ENCODE assay signal across 8 cellular contexts in the genomic region with DNA sequence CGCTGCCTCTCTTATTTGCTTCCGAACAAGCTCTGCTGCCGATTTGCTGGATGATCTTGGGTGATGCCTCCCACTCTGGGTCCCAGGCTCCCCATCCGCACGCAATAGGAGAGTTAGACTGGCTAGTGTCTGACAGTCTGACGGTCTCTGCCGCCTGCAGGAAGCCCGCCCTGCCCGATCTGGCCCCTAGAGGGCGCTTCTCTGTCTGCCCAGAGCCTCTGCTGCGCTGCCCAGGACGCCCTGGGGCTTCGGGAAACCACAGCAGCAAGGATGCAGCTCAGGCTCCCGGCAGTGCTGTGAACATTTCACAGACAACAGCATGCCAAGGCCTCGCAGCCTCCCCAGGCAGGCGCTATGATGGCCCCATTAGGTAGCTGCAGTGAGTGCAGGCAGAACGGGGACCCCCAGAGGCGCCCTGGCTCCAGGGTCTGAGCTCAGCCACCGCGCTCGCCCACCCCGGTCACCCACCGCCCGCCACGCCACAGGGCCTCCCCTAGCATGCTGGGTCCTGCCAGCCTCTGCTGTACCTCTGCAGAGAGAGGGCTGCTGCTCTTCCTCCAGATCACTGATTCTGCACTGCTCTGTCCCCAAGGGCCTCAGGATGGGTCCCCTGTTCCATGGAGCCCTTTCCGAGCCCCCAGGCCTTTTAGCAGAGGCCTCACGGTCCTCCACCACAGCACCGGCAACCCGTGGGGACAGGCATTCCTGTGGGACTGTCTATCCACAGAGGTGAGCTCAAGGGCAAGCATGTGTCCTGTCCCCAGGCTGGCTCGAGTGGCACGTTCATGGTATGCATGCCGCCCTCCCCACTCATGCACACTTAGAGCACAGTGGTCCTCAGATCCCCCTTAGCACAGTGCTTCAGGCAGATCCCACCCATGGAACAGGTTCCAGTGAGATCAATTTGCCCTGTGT. TPM values are rescaled to one million over a fixed set of nuclear protein-coding genes. Genes with fewer than 3 reads are reported as not detected.
DNase-seq lines count a peak whose midpoint lies in the region; ATAC-seq, FAIRE-seq and TF ChIP-seq lines count a peak whose summit lies in the region.

No MANE protein-coding gene starts in this region.

- 28% methylated on average over 2 of the region's 32 CpGs for WGBS in A549 (ENCODE audit: missing lambda C conversion rate)

- no peak overlapping the region for H3K4me3 ChIP-seq in A549

- ATAC-seq in A549 (peak; percentile 59 to 84), GM21447 (IDR thresholded peaks at IDR 0.05; ENCODE audit: unreplicated experiment) (no peak)

- H3K27ac ChIP-seq in A549, result no peak overlapping the region

- no peak for FAIRE-seq in A549 (lab: Jason Lieb, UNC)

- no peak for TF ChIP-seq EP300 in A549 (IDR thresholded peaks at IDR 0.05)

- CTCF ChIA-PET in A549 (lab: Yijun Ruan, JAX), result interaction anchor here (0.6 to 3.0 kb wide), 55 partner anchors 9 to 334 kb away, joined by 3 to 36 read pairs (median 4); partner anchors contain the start of gene MAFF

- POLR2A ChIA-PET in A549 (lab: Yijun Ruan, JAX), result interaction anchor here (0.6 to 1.0 kb wide), 2 partner anchors 50 to 58 kb away, joined by 3 read pairs; partner anchors contain the start of gene PICK1

- DNase-seq in A549 (ENCODE audit: low read depth in 1 of 2, low spot score in 1 of 2) (peak; percentile 67 to 82), GM19238 (ENCODE audit: insufficient read length, low spot score) (peak; percentile 90), NCI-H510A (lab: John Stamatoyannopoulos, UW) (peak; percentile 26), cerebellum (ENCODE audit: low spot score) (peak; percentile 87), left kidney (ENCODE audit: low read depth, low spot score) (peak; percentile 88)
- DNase-seq in activated CD4-positive, alpha-beta T cell treated with anti-CD3 and anti-CD28 coated beads for 48 hours, result peak; percentile 86
- peak; percentile 47 for DNase-seq in stimulated activated CD4-positive, alpha-beta T cell treated with anti-CD3 and anti-CD28 coated beads, Interleukin-2, amount 100 ng/mL, for 4 hours (ENCODE audit: low read depth)

- no peaks in the 10 kb centered on the region for H3K9me3 ChIP-seq in A549

- TF ChIP-seq CTCF in A549 (IDR thresholded peaks at IDR 0.05), result peak; percentile 72

- no peak overlapping the region for H3K4me2 ChIP-seq in A549

- no peak for TF ChIP-seq POLR2A in A549 (IDR thresholded peaks at IDR 0.05; ENCODE audit: low read length)

- peaks cover 27% of the 10 kb centered on the region for H3K4me1 ChIP-seq in A549

- peak; percentile 63 to 66 for TF ChIP-seq RAD21 in A549 (conservative IDR thresholded peaks at IDR 0.05 in 1 of 2, IDR thresholded peaks at IDR 0.05 in 1 of 2)

TF ChIP-seq in A549, 52 proteins besides CTCF, POLR2A, EP300 and RAD21:
- TF ChIP-seq FOXS1 (CRISPR knock-in tag; IDR thresholded peaks at IDR 0.05) (no peak), SMC3 (IDR thresholded peaks at IDR 0.05) (peak; percentile 62)

RNA-seq across cellular contexts. Expression of gene BAIAP2L2, which starts 4.3 kb away (rescaled TPM):
- polyA plus RNA-seq in A549 (2011; rRNA removed), result 2.9 and 3.5 TPM in 2 replicates
- polyA plus RNA-seq in A549 (2012; cell fraction: cytosol; rRNA removed), result 7.0 and 7.6 TPM in 2 replicates
- 40.4 and 54.9 TPM in 2 replicates for polyA plus RNA-seq in A549 (2012; cell fraction: nucleus; rRNA removed)
- 4.3 to 4.7 TPM (median 4.5 TPM) in 3 replicates for polyA plus RNA-seq in A549 (2017; fragmentation: RNase III; extraction: RNeasy Plus Mini Kit Qiagen cat#74134 plus additional on column Dnase treatment)
- 1.4 and 2.2 TPM in 2 replicates for polyA minus RNA-seq in A549 (2011; rRNA and poly(A)+ RNA removed)
- not detected for total RNA-seq in cerebellum

RNA-seq across cellular contexts. Expression of gene SLC16A8, which starts 30.8 kb away (rescaled TPM):
- not detected in 2 replicates for polyA plus RNA-seq in A549 (2011; rRNA removed)
- polyA plus RNA-seq in A549 (2012; cell fraction: cytosol; rRNA removed), result not detected in 2 replicates
- polyA plus RNA-seq in A549 (2012; cell fraction: nucleus; rRNA removed), result not detected in 2 replicates
- not detected in 3 replicates for polyA plus RNA-seq in A549 (2017; fragmentation: RNase III; extraction: RNeasy Plus Mini Kit Qiagen cat#74134 plus additional on column Dnase treatment)
- polyA minus RNA-seq in A549 (2011; rRNA and poly(A)+ RNA removed), result not detected in 2 replicates
- total RNA-seq in cerebellum, result 1.1 TPM

RNA-seq across cellular contexts. Expression of gene PICK1, which starts 57.5 kb away (rescaled TPM):
- 12.9 and 17.8 TPM in 2 replicates for polyA plus RNA-seq in A549 (2011; rRNA removed)
- polyA plus RNA-seq in A549 (2012; cell fraction: cytosol; rRNA removed), result 14.6 and 15.3 TPM in 2 replicates
- polyA plus RNA-seq in A549 (2012; cell fraction: nucleus; rRNA removed), result 40.5 and 44.8 TPM in 2 replicates
- 15.6 to 16.1 TPM (median 16.0 TPM) in 3 replicates for polyA plus RNA-seq in A549 (2017; fragmentation: RNase III; extraction: RNeasy Plus Mini Kit Qiagen cat#74134 plus additional on column Dnase treatment)
- polyA minus RNA-seq in A549 (2011; rRNA and poly(A)+ RNA removed), result 17.7 and 22.6 TPM in 2 replicates
- total RNA-seq in cerebellum, result 22.2 TPM

Comparison
In these comparisons a context has a peak if more than half of its experiments do, and no peak if none do; other contexts are left out.
1. DNase-seq: peak in every context shown above with its lines; median percentile 90 in GM19238; 88 in left kidney; 87 in cerebellum; 86 in activated CD4-positive, alpha-beta T cell treated with anti-CD3 and anti-CD28 coated beads for 48 hours; 74 in A549; 47 in stimulated activated CD4-positive, alpha-beta T cell treated with anti-CD3 and anti-CD28 coated beads, Interleukin-2, amount 100 ng/mL, for 4 hours; 26 in NCI-H510A.